ENCODE assay signal across 8 cellular contexts in genomic region chr21:25862596-25862995, GRCh38.
A peak's percentile ranks its signal among the peaks of the same experiment; 100 is the strongest.
DNase-seq lines count a peak whose midpoint lies in the region; ATAC-seq and TF ChIP-seq lines count a peak whose summit lies in the region.

No MANE protein-coding gene starts in this region.

- no peaks in the 10 kb centered on the region for H3K27me3 ChIP-seq in CD8-positive, alpha-beta T cell (ENCODE audit: insufficient read depth, low read length)
- H3K27me3 ChIP-seq in KMS-11 (ENCODE audit: insufficient read depth, low read depth) (no peaks in the 10 kb centered on the region), lower lobe of right lung (ENCODE audit: low read depth) (no peaks in the 10 kb centered on the region), uterus (no peaks in the 10 kb centered on the region)

- no peak overlapping the region for H3K27ac Mint-ChIP-seq in CD8-positive, alpha-beta T cell
- H3K27ac Mint-ChIP-seq in activated naive CD8-positive, alpha-beta T cell treated with anti-CD3 and anti-CD28 coated beads for 36 hours, result no peak overlapping the region

- CTCF ChIA-PET in CD8-positive, alpha-beta T cell (lab: Charles Lee), result interaction anchor here (0.8 kb wide), 1 partner anchor 255 kb away, joined by 3 read pairs; no protein-coding TSS in a partner anchor

- no peaks in the 10 kb centered on the region for H3K79me2 ChIP-seq in KMS-11 (ENCODE audit: insufficient read depth, low read depth)

- no peaks in the 10 kb centered on the region for H3K9me3 ChIP-seq in CD8-positive, alpha-beta T cell (ENCODE audit: low read length)
- no peaks in the 10 kb centered on the region for H3K9me3 ChIP-seq in lower lobe of right lung
- no peaks in the 10 kb centered on the region for H3K9me3 ChIP-seq in uterus

- no peak overlapping the region for H3K4me2 ChIP-seq in KMS-11

- no peak overlapping the region for H3K4me3 Mint-ChIP-seq in CD8-positive, alpha-beta T cell
- no peak overlapping the region for H3K4me3 Mint-ChIP-seq in activated naive CD8-positive, alpha-beta T cell treated with anti-CD3 and anti-CD28 coated beads for 36 hours

- ATAC-seq in CD8-positive, alpha-beta T cell, result peak; percentile 42
- ATAC-seq in GM18502 (IDR thresholded peaks at IDR 0.05; ENCODE audit: poor library complexity, unreplicated experiment), result peak; percentile 69
- ATAC-seq in lower lobe of right lung, result no peak

- no peak overlapping the region for H3K4me3 ChIP-seq in CD8-positive, alpha-beta T cell (ENCODE audit: low read depth, low read length)
- H3K4me3 ChIP-seq in KMS-11 (IDR thresholded peaks at IDR 0.05; ENCODE audit: insufficient read depth, low read depth, low read length) (no peak overlapping the region), lower lobe of right lung (no peak overlapping the region), uterus (no peak overlapping the region)

- H3K27ac ChIP-seq in CD8-positive, alpha-beta T cell (ENCODE audit: low read depth, low read length), result no peak overlapping the region
- H3K27ac ChIP-seq in KMS-11, result no peak overlapping the region
- no peak overlapping the region for H3K27ac ChIP-seq in lower lobe of right lung
- H3K27ac ChIP-seq in uterus, result no peak overlapping the region

- H3K9ac ChIP-seq in KMS-11, result no peak overlapping the region

- H3K36me3 Mint-ChIP-seq in CD8-positive, alpha-beta T cell, result no peaks in the 10 kb centered on the region
- no peaks in the 10 kb centered on the region for H3K36me3 Mint-ChIP-seq in activated naive CD8-positive, alpha-beta T cell treated with anti-CD3 and anti-CD28 coated beads for 36 hours

- no peak for DNase-seq in CD8-positive, alpha-beta T cell
- peak; percentile 10 for DNase-seq in activated naive CD8-positive, alpha-beta T cell treated with anti-CD3 and anti-CD28 coated beads for 36 hours
- DNase-seq in lower lobe of right lung (no peak), DMS153 (lab: John Stamatoyannopoulos, UW) (no peak), uterus (no peak), NCI-H128 (lab: John Stamatoyannopoulos, UW; ENCODE audit: unreplicated experiment) (no peak)

- H2AFZ ChIP-seq in KMS-11 (ENCODE audit: low read depth), result no peak overlapping the region

- H3K27me3 Mint-ChIP-seq in CD8-positive, alpha-beta T cell (ENCODE audit: low read depth), result no peaks in the 10 kb centered on the region
- H3K27me3 Mint-ChIP-seq in activated naive CD8-positive, alpha-beta T cell treated with anti-CD3 and anti-CD28 coated beads for 36 hours, result no peaks in the 10 kb centered on the region

- H3K9me3 Mint-ChIP-seq in CD8-positive, alpha-beta T cell, result no peaks in the 10 kb centered on the region
- no peaks in the 10 kb centered on the region for H3K9me3 Mint-ChIP-seq in activated naive CD8-positive, alpha-beta T cell treated with anti-CD3 and anti-CD28 coated beads for 36 hours

- peak; percentile 68 for TF ChIP-seq CTCF in CD8-positive, alpha-beta T cell (IDR thresholded peaks at IDR 0.05)
- TF ChIP-seq CTCF in KMS-11 (conservative IDR thresholded peaks at IDR 0.05; ENCODE audit: low read depth, low read length) (peak; percentile 89), lower lobe of right lung (IDR thresholded peaks at IDR 0.05) (peak; percentile 62), uterus (IDR thresholded peaks at IDR 0.05) (peak in 1 of 4 experiments; percentile 20)

- intact Hi-C loops in CD8-positive, alpha-beta T cell (cut with DNase I, micrococcal nuclease), result loop anchor here in 1 of 2 experiments (5.0 kb wide), 1 partner anchor 255 kb away; the partner anchor contains the start of gene MRPL39
- intact Hi-C loops in lower lobe of right lung (cut with DNase I), result no loop called here
- intact Hi-C loops in uterus (cut with DNase I; ENCODE audit: low total_unique reads), result no loop called here

- POLR2A ChIA-PET in CD8-positive, alpha-beta T cell (lab: Charles Lee), result no interaction called here

- no peaks in the 10 kb centered on the region for H3K4me1 ChIP-seq in CD8-positive, alpha-beta T cell (ENCODE audit: insufficient read depth, low read length)
- peaks cover 6% of the 10 kb centered on the region for H3K4me1 ChIP-seq in KMS-11 (ENCODE audit: low read depth, poor library complexity, severe bottlenecking)
- H3K4me1 ChIP-seq in lower lobe of right lung, result no peaks in the 10 kb centered on the region
- no peaks in the 10 kb centered on the region for H3K4me1 ChIP-seq in uterus

- no peaks in the 10 kb centered on the region for H4K20me1 ChIP-seq in KMS-11 (ENCODE audit: insufficient read depth)

- no peak for TF ChIP-seq POLR2A in uterus (IDR thresholded peaks at IDR 0.05)

- H3K36me3 ChIP-seq in CD8-positive, alpha-beta T cell (ENCODE audit: insufficient read depth, low read length), result no peaks in the 10 kb centered on the region
- H3K36me3 ChIP-seq in KMS-11 (ENCODE audit: insufficient read depth) (no peaks in the 10 kb centered on the region), lower lobe of right lung (no peaks in the 10 kb centered on the region), uterus (no peaks in the 10 kb centered on the region)

- H3K4me1 Mint-ChIP-seq in CD8-positive, alpha-beta T cell (ENCODE audit: low read depth), result no peaks in the 10 kb centered on the region
- no peaks in the 10 kb centered on the region for H3K4me1 Mint-ChIP-seq in activated naive CD8-positive, alpha-beta T cell treated with anti-CD3 and anti-CD28 coated beads for 36 hours

Comparison
In these comparisons a context has a peak if more than half of its experiments do, and no peak if none do; other contexts are left out.
1. ATAC-seq: peak in CD8-positive, alpha-beta T cell (single experiment) and GM18502 (single experiment); none in lower lobe of right lung (0 of 2).